35 cellular contexts compared by ENCODE assay signal in genomic region chr3:53618524-53618906, GRCh38.
"Had no signal": no experiment of that assay in that cellular context is flagged by ENCODE, and none has a peak within 500 bp of the region (broad histone marks: within the 10 kb centered on the region; RNA-seq: fewer than 3 reads in every experiment).

No MANE protein-coding gene starts in this region.

- H3K4me3 Mint-ChIP-seq: activated B cell treated with CpG ODN at 0.5 μM for 24 hours; activated CD4-positive, alpha-beta memory T cell treated with anti-CD3 and anti-CD28 coated beads for 36 hours; activated CD4-positive, alpha-beta T cell treated with anti-CD3 and anti-CD28 coated beads, Interleukin-2, amount 10 ng/mL, durations not matched to agents 24 days and 14 days; activated CD8-positive, alpha-beta T cell treated with anti-CD3 and anti-CD28 coated beads for 36 hours; activated naive CD4-positive, alpha-beta T cell treated with anti-CD3 and anti-CD28 coated beads for 36 hours; activated naive CD8-positive, alpha-beta T cell treated with anti-CD3 and anti-CD28 coated beads for 36 hours; activated T-cell treated with anti-CD3 and anti-CD28 coated beads, Interleukin-2, amount 50 U/mL, for 4 hours; activated T-cell treated with anti-CD3 and anti-CD28 coated beads, Interleukin-2, amount 50 U/mL, for 72 hours; activated T-helper 1 cell treated with anti-CD3 and anti-CD28 coated beads, Interleukin-12 subunit alpha, Interleukin-12 subunit beta, Interleukin-2, Interleukin-4 antibody, amounts not matched to agents 30 ng/mL and 10 ng/mL and 1 ng/mL, durations not matched to agents 14 hours and 24 hours and 36 hours; activated T-helper 17 cell treated with anti-CD3 and anti-CD28 coated beads, Interleukin-2, amount 50 U/mL, for 72 hours; T-cell; T-helper 2 cell treated with Interferon-gamma antibody and Interleukin-4, amounts not matched to agents 5 μg/mL and 100 μg/mL, for 36 hours had no signal

- H3K27ac Mint-ChIP-seq: activated B cell treated with CpG ODN at 0.5 μM for 24 hours; activated CD4-positive, alpha-beta memory T cell treated with anti-CD3 and anti-CD28 coated beads for 36 hours; activated CD4-positive, alpha-beta T cell treated with anti-CD3 and anti-CD28 coated beads, Interleukin-2, amount 10 ng/mL, durations not matched to agents 24 days and 14 days; activated CD8-positive, alpha-beta T cell treated with anti-CD3 and anti-CD28 coated beads for 36 hours; activated naive CD4-positive, alpha-beta T cell treated with anti-CD3 and anti-CD28 coated beads for 36 hours; activated naive CD4-positive, alpha-beta T cell treated with anti-CD3 and anti-CD28 coated beads, Interleukin-2, amount 50 U/mL, for 72 hours; activated naive CD8-positive, alpha-beta T cell treated with anti-CD3 and anti-CD28 coated beads for 36 hours; activated T-cell treated with anti-CD3 and anti-CD28 coated beads, Interleukin-2, amount 50 U/mL, for 72 hours; activated T-helper 1 cell treated with anti-CD3 and anti-CD28 coated beads, Interleukin-12 subunit alpha, Interleukin-12 subunit beta, Interleukin-2, Interleukin-4 antibody, amounts not matched to agents 30 ng/mL and 10 ng/mL and 1 ng/mL, durations not matched to agents 14 hours and 24 hours and 36 hours; activated T-helper 17 cell treated with anti-CD3 and anti-CD28 coated beads, Interleukin-2, amount 50 U/mL, for 72 hours; T-cell; T-helper 2 cell treated with Interferon-gamma antibody and Interleukin-4, amounts not matched to agents 5 μg/mL and 100 μg/mL, for 36 hours had no signal

- H3K9me3 Mint-ChIP-seq: activated B cell treated with CpG ODN at 0.5 μM for 24 hours; activated CD4-positive, alpha-beta memory T cell treated with anti-CD3 and anti-CD28 coated beads for 36 hours; activated CD4-positive, alpha-beta T cell treated with anti-CD3 and anti-CD28 coated beads, Interleukin-2, amount 10 ng/mL, durations not matched to agents 24 days and 14 days; activated CD8-positive, alpha-beta T cell treated with anti-CD3 and anti-CD28 coated beads for 36 hours; activated naive CD4-positive, alpha-beta T cell treated with anti-CD3 and anti-CD28 coated beads for 36 hours; activated naive CD4-positive, alpha-beta T cell treated with anti-CD3 and anti-CD28 coated beads, Interleukin-2, amount 50 U/mL, for 72 hours; activated naive CD8-positive, alpha-beta T cell treated with anti-CD3 and anti-CD28 coated beads for 36 hours; activated T-cell treated with anti-CD3 and anti-CD28 coated beads, Interleukin-2, amount 50 U/mL, for 4 hours; activated T-cell treated with anti-CD3 and anti-CD28 coated beads, Interleukin-2, amount 50 U/mL, for 72 hours; activated T-helper 1 cell treated with anti-CD3 and anti-CD28 coated beads, Interleukin-12 subunit alpha, Interleukin-12 subunit beta, Interleukin-2, Interleukin-4 antibody, amounts not matched to agents 30 ng/mL and 10 ng/mL and 1 ng/mL, durations not matched to agents 14 hours and 24 hours and 36 hours; activated T-helper 17 cell treated with anti-CD3 and anti-CD28 coated beads, Interleukin-2, amount 50 U/mL, for 72 hours; T-cell; T-helper 2 cell treated with Interferon-gamma antibody and Interleukin-4, amounts not matched to agents 5 μg/mL and 100 μg/mL, for 36 hours had no signal

- H3K27ac ChIP-seq: adrenal gland, body of pancreas, brain microvascular endothelial cell, breast epithelium, VCaP had no signal

- H3K27me3 ChIP-seq: adrenal gland, body of pancreas, brain microvascular endothelial cell, breast epithelium had no signal

- H3K4me1 ChIP-seq: body of pancreas, breast epithelium had no signal

- H3K9me3 ChIP-seq: adrenal gland, body of pancreas, breast epithelium had no signal

- H3K4me1 Mint-ChIP-seq: activated CD4-positive, alpha-beta T cell treated with anti-CD3 and anti-CD28 coated beads, Interleukin-2, amount 10 ng/mL, durations not matched to agents 24 days and 14 days; activated naive CD8-positive, alpha-beta T cell treated with anti-CD3 and anti-CD28 coated beads for 36 hours; activated T-helper 17 cell treated with anti-CD3 and anti-CD28 coated beads, Interleukin-2, amount 50 U/mL, for 72 hours; T-cell had no signal

- ATAC-seq: activated CD8-positive, alpha-beta T cell treated with anti-CD3 and anti-CD28 coated beads for 36 hours; activated T-cell treated with anti-CD3 and anti-CD28 coated beads, Interleukin-2, amount 50 U/mL, for 72 hours; body of pancreas; T-cell had no signal

- DNase-seq: activated B cell treated with CpG ODN at 0.5 μM for 24 hours; activated CD4-positive, alpha-beta memory T cell treated with anti-CD3 and anti-CD28 coated beads for 36 hours; activated CD4-positive, alpha-beta T cell treated with anti-CD3 and anti-CD28 coated beads for 4 hours; activated CD4-positive, alpha-beta T cell treated with anti-CD3 and anti-CD28 coated beads, Interleukin-2, amount 10 ng/mL, durations not matched to agents 24 days and 14 days; activated CD4-positive, alpha-beta T cell treated with anti-CD3 and anti-CD28 coated beads, Interleukin-2, amount 50 U/mL, for 1 hour; activated CD4-positive, alpha-beta T cell treated with anti-CD3 and anti-CD28 coated beads, Interleukin-2, amount 50 U/mL, for 4 hours; activated CD4-positive, CD25-positive, alpha-beta regulatory T cell treated with anti-CD3 and anti-CD28 coated beads, Interleukin-2, amount 50 U/mL, for 72 hours; activated CD8-positive, alpha-beta memory T cell treated with anti-CD3 and anti-CD28 coated beads, Interleukin-2, amount 50 U/mL, for 4 hours; activated CD8-positive, alpha-beta T cell treated with anti-CD3 and anti-CD28 coated beads for 36 hours; activated effector memory CD4-positive, alpha-beta T cell treated with anti-CD3 and anti-CD28 coated beads, Interleukin-2, amount 50 U/mL, for 16 hours; activated gamma-delta T cell treated with Interleukin-2 at 50 U/mL for 16 hours; activated naive CD4-positive, alpha-beta T cell; activated naive CD4-positive, alpha-beta T cell treated with anti-CD3 and anti-CD28 coated beads for 36 hours; activated naive CD4-positive, alpha-beta T cell treated with anti-CD3 and anti-CD28 coated beads, Interleukin-2, amount 50 U/mL, for 16 hours; activated naive CD8-positive, alpha-beta T cell treated with anti-CD3 and anti-CD28 coated beads for 36 hours; activated T-cell treated with anti-CD3 and anti-CD28 coated beads for 4 hours; activated T-cell treated with anti-CD3 and anti-CD28 coated beads, Interleukin-2, amount 50 U/mL, for 1 hour; activated T-cell treated with anti-CD3 and anti-CD28 coated beads, Interleukin-2, amount 50 U/mL, for 4 hours; activated T-cell treated with anti-CD3 and anti-CD28 coated beads, Interleukin-2, amount 50 U/mL, for 72 hours; amniotic stem cell; aorta; brain microvascular endothelial cell; T-cell; T-helper 2 cell; T-helper 9 cell had no signal

- H3K36me3 ChIP-seq: adrenal gland, brain microvascular endothelial cell, breast epithelium had no signal

- H3K36me3 Mint-ChIP-seq: activated CD4-positive, alpha-beta memory T cell treated with anti-CD3 and anti-CD28 coated beads for 36 hours; activated naive CD4-positive, alpha-beta T cell treated with anti-CD3 and anti-CD28 coated beads, Interleukin-2, amount 50 U/mL, for 72 hours; activated naive CD8-positive, alpha-beta T cell treated with anti-CD3 and anti-CD28 coated beads for 36 hours; T-cell had no signal

- FAIRE-seq: astrocyte, TTC549 had no signal

- H3K4me3 ChIP-seq: adrenal gland, body of pancreas, breast epithelium had no signal
